ENCODE assay signal across 11 cellular contexts in genomic region chr10:5776881-5777197, GRCh38. TPM values are rescaled to one million over a fixed set of nuclear protein-coding genes. Genes with fewer than 3 reads are reported as not detected.
A peak's percentile ranks its signal among the peaks of the same experiment; 100 is the strongest.
DNase-seq lines count a peak whose midpoint lies in the region; ATAC-seq and TF ChIP-seq lines count a peak whose summit lies in the region.
"Had no signal": no experiment of that assay in that cellular context is flagged by ENCODE, and none has a peak within 500 bp of the region (broad histone marks: within the 10 kb centered on the region; RNA-seq: fewer than 3 reads in every experiment).

No MANE protein-coding gene starts in this region.

- no peaks in the 10 kb centered on the region for H3K27me3 ChIP-seq in GM23338 (ENCODE audit: insufficient read depth)
- H3K27me3 ChIP-seq in gastroesophageal sphincter, result no peaks in the 10 kb centered on the region
- no peaks in the 10 kb centered on the region for H3K27me3 ChIP-seq in skeletal muscle tissue (ENCODE audit: control insufficient read depth in 3 of 3, insufficient read depth in 3 of 3, low read length in 3 of 3)

- no peaks in the 10 kb centered on the region for H3F3A ChIP-seq in GM23338 (replicated peaks; ENCODE audit: low read depth)

- TF ChIP-seq EP300 in gastroesophageal sphincter (IDR thresholded peaks at IDR 0.05), result no peak

- H3K79me2 ChIP-seq in GM23338 (replicated peaks; ENCODE audit: insufficient read depth), result peaks cover 100% of the 10 kb centered on the region

- peaks cover 86% of the 10 kb centered on the region for H4K20me1 ChIP-seq in GM23338 (replicated peaks; ENCODE audit: insufficient read depth)

- no peak overlapping the region for H3K27ac Mint-ChIP-seq in GM23338
- peak overlapping the region; percentile 64 for H3K27ac Mint-ChIP-seq in activated naive CD8-positive, alpha-beta T cell treated with anti-CD3 and anti-CD28 coated beads, Interleukin-2, amount 50 U/mL, for 24 hours
- no peak overlapping the region for H3K27ac Mint-ChIP-seq in osteocyte (ENCODE audit: unreplicated experiment)

- H2AFZ ChIP-seq in GM23338, result no peak overlapping the region
- H2AFZ ChIP-seq: parathyroid adenoma had no signal

- 14 to 21% methylated on average over 3 of the region's 3 CpGs for WGBS in gastroesophageal sphincter (ENCODE audit: low coverage in 1 of 2), 2 donors

- no peak overlapping the region for H3K4me2 ChIP-seq in GM23338

- H3K27me3 Mint-ChIP-seq in GM23338 (ENCODE audit: insufficient read depth, low read depth, poor library complexity) (peaks cover 2% of the 10 kb centered on the region), osteocyte (ENCODE audit: unreplicated experiment) (no peaks in the 10 kb centered on the region)
- no peaks in the 10 kb centered on the region for H3K27me3 Mint-ChIP-seq in activated naive CD8-positive, alpha-beta T cell treated with anti-CD3 and anti-CD28 coated beads, Interleukin-2, amount 50 U/mL, for 24 hours

- H3K9me3 Mint-ChIP-seq in GM23338 (no peaks in the 10 kb centered on the region; the same call in 2 of the 3 replicates), osteocyte (ENCODE audit: unreplicated experiment) (no peaks in the 10 kb centered on the region)
- no peaks in the 10 kb centered on the region for H3K9me3 Mint-ChIP-seq in activated naive CD8-positive, alpha-beta T cell treated with anti-CD3 and anti-CD28 coated beads, Interleukin-2, amount 50 U/mL, for 24 hours

- DNase-seq in GM23338 (ENCODE audit: low spot score), result no peak
- DNase-seq in activated naive CD8-positive, alpha-beta T cell treated with anti-CD3 and anti-CD28 coated beads, Interleukin-2, amount 50 U/mL, for 24 hours, result no peak
- no peak for DNase-seq in osteocyte (ENCODE audit: extremely low spot score, unreplicated experiment)
- DNase-seq in AML-193 (lab: John Stamatoyannopoulos, UW), result no peak
- DNase-seq: activated CD4-positive, alpha-beta T cell treated with anti-CD3 and anti-CD28 coated beads for 1 hour; NCI-H2029 treated with DMSO at 0.1 percent for 48 hours had no signal

- ATAC-seq in GM23338 (no peak), gastroesophageal sphincter (peak; percentile 22), GM18870 (IDR thresholded peaks at IDR 0.05; ENCODE audit: unreplicated experiment) (no peak), GM21367 (IDR thresholded peaks at IDR 0.05; ENCODE audit: unreplicated experiment) (no peak)
- ATAC-seq in activated naive CD8-positive, alpha-beta T cell treated with anti-CD3 and anti-CD28 coated beads, Interleukin-2, amount 50 U/mL, for 24 hours, result no peak

- H3K36me3 Mint-ChIP-seq in GM23338 (ENCODE audit: low read depth) (peaks cover 74% of the 10 kb centered on the region), osteocyte (ENCODE audit: unreplicated experiment) (peaks cover 34% of the 10 kb centered on the region)
- peaks cover 75% of the 10 kb centered on the region for H3K36me3 Mint-ChIP-seq in activated naive CD8-positive, alpha-beta T cell treated with anti-CD3 and anti-CD28 coated beads, Interleukin-2, amount 50 U/mL, for 24 hours (ENCODE audit: low read depth)

- TF ChIP-seq POLR2A in gastroesophageal sphincter (IDR thresholded peaks at IDR 0.05), result no peak

- peak overlapping the region in 1 of 3 donors; percentile 32 for H3K9ac ChIP-seq in skeletal muscle tissue (ENCODE audit: low read depth in 1 of 3, low read length in 3 of 3)
- H3K9ac ChIP-seq: parathyroid adenoma had no signal

- H3K27ac ChIP-seq in GM23338 (ENCODE audit: low read depth) (peak overlapping the region; percentile 66), gastroesophageal sphincter (peak overlapping the region in 3 of 4 donors; percentile 48 to 72 (median 70)), skeletal muscle tissue (ENCODE audit: low read depth, low read length) (peak overlapping the region; percentile 19)
- H3K27ac ChIP-seq: parathyroid adenoma had no signal

- H3K36me3 ChIP-seq in GM23338 (ENCODE audit: insufficient read depth), result peaks cover 27% of the 10 kb centered on the region; the same call in 1 of the 2 replicates
- H3K36me3 ChIP-seq in gastroesophageal sphincter, result peaks cover 0 to 24% of the 10 kb centered on the region in 2 donors
- H3K36me3 ChIP-seq in skeletal muscle tissue (ENCODE audit: control insufficient read depth in 3 of 3, insufficient read depth in 3 of 3, low read length in 3 of 3), result peaks cover 6 to 13% (median 10%) of the 10 kb centered on the region in 3 donors

- no peak overlapping the region for H3K4me3 Mint-ChIP-seq in GM23338
- H3K4me3 Mint-ChIP-seq in activated naive CD8-positive, alpha-beta T cell treated with anti-CD3 and anti-CD28 coated beads, Interleukin-2, amount 50 U/mL, for 24 hours, result no peak overlapping the region
- no peak overlapping the region for H3K4me3 Mint-ChIP-seq in osteocyte (ENCODE audit: unreplicated experiment)

- H3K4me1 Mint-ChIP-seq in GM23338 (peaks cover 11% of the 10 kb centered on the region), osteocyte (ENCODE audit: unreplicated experiment) (peaks cover 20% of the 10 kb centered on the region)
- peaks cover 61% of the 10 kb centered on the region for H3K4me1 Mint-ChIP-seq in activated naive CD8-positive, alpha-beta T cell treated with anti-CD3 and anti-CD28 coated beads, Interleukin-2, amount 50 U/mL, for 24 hours

- H3K9me3 ChIP-seq in gastroesophageal sphincter (no peaks in the 10 kb centered on the region), skeletal muscle tissue (ENCODE audit: control insufficient read depth in 3 of 3, low read length in 3 of 3) (no peaks in the 10 kb centered on the region)

- H3K4me1 ChIP-seq in GM23338 (ENCODE audit: insufficient read depth), result peaks cover 3% of the 10 kb centered on the region; the same call in 1 of the 2 replicates
- H3K4me1 ChIP-seq in gastroesophageal sphincter, result peaks cover 6 to 36% (median 18%) of the 10 kb centered on the region in 3 donors
- H3K4me1 ChIP-seq in skeletal muscle tissue (ENCODE audit: control insufficient read depth in 3 of 3, insufficient read depth in 3 of 3, low read length in 3 of 3), result peaks cover 18 to 32% (median 27%) of the 10 kb centered on the region in 3 donors
- H3K4me1 ChIP-seq: parathyroid adenoma had no signal

- no peak overlapping the region for H3K4me3 ChIP-seq in GM23338
- no peak overlapping the region for H3K4me3 ChIP-seq in gastroesophageal sphincter
- no peak overlapping the region for H3K4me3 ChIP-seq in skeletal muscle tissue (ENCODE audit: low read length in 3 of 3)

- no peaks in the 10 kb centered on the region for H3K9me2 ChIP-seq in GM23338 (ENCODE audit: insufficient read depth)

- TF ChIP-seq CTCF in GM23338 (conservative IDR thresholded peaks at IDR 0.05; ENCODE audit: low read depth in 2 of 2) (no peak), gastroesophageal sphincter (IDR thresholded peaks at IDR 0.05) (no peak), osteocyte (IDR thresholded peaks at IDR 0.05) (no peak)

TF ChIP-seq in GM23338, 12 proteins besides CTCF, POLR2A, EP300 and RAD21:
- TF ChIP-seq ZNF114 (CRISPR knock-in tag; IDR thresholded peaks at IDR 0.05), result no peak
- no peak for TF ChIP-seq ZNF331 (CRISPR knock-in tag; IDR thresholded peaks at IDR 0.05; ENCODE audit: low read depth)
- no peak for TF ChIP-seq EZH2 (IDR thresholded peaks at IDR 0.05; ENCODE audit: low read depth, unreplicated experiment)
- TF ChIP-seq REST (IDR thresholded peaks at IDR 0.05; ENCODE audit: unreplicated experiment), result no peak
- no peak for TF ChIP-seq STAT1 (IDR thresholded peaks at IDR 0.05; ENCODE audit: unreplicated experiment)

RNA-seq across cellular contexts. Expression of gene GDI2, which starts 36.4 kb away (rescaled TPM):
- total RNA-seq in GM23338 (2014; rRNA removed; shearing (Covaris generic)), result 454 and 505 TPM in 2 replicates
- 235 and 269 TPM in 2 replicates for polyA plus RNA-seq in GM23338 (2016; fragmentation: Nextera tagmentation; extraction: Ambion mirVana)
- total RNA-seq in gastroesophageal sphincter (100 to 1,000 TPM; 186 to 294 (median 225) TPM), skeletal muscle tissue (483 TPM), osteocyte (229 and 232 TPM in 2 replicates)

Comparison
In these comparisons a context has a peak if more than half of its experiments do, and no peak if none do; other contexts are left out.
1. H3K27ac ChIP-seq: peak in every context shown above with its lines; median percentile 70 in gastroesophageal sphincter; 66 in GM23338; 19 in skeletal muscle tissue.